In genomic region chr15:64536244-64536836, GRCh38 we compare ENCODE assay signal across 9 cellular contexts.
DNase-seq lines count a peak whose midpoint lies in the region; ATAC-seq, FAIRE-seq and TF ChIP-seq lines count a peak whose summit lies in the region.
"Had no signal": no experiment of that assay in that cellular context is flagged by ENCODE, and none has a peak within 500 bp of the region (broad histone marks: within the 10 kb centered on the region; RNA-seq: fewer than 3 reads in every experiment).

No MANE protein-coding gene starts in this region.

- no peaks in the 10 kb centered on the region for H3K4me1 ChIP-seq in tibial nerve

- H3K27me3 ChIP-seq in tibial nerve, result no peaks in the 10 kb centered on the region
- H3K27me3 ChIP-seq: heart right ventricle had no signal

- CTCF ChIA-PET in activated naive CD4-positive, alpha-beta T cell treated with anti-CD3 and anti-CD28 coated beads, Interleukin-2, amount 10 ng/mL, durations not matched to agents 7 days and 5 days (lab: Charles Lee), result interaction anchor here (0.6 to 1.0 kb wide), 3 partner anchors 22 to 115 kb away, joined by 3 to 6 read pairs (median 3); no protein-coding TSS in a partner anchor
- CTCF ChIA-PET in activated CD8-positive, alpha-beta T cell treated with anti-CD3 and anti-CD28 coated beads for 36 hours (lab: Charles Lee), result interaction anchor here (1.6 kb wide), 2 partner anchors 10 to 150 kb away, joined by 3 to 4 read pairs; no protein-coding TSS in a partner anchor

- TF ChIP-seq CTCF in activated CD8-positive, alpha-beta T cell treated with anti-CD3 and anti-CD28 coated beads for 36 hours (IDR thresholded peaks at IDR 0.05), result no peak
- TF ChIP-seq CTCF in tibial nerve (IDR thresholded peaks at IDR 0.05), result no peak

- no peak overlapping the region for H3K27ac ChIP-seq in tibial nerve
- H3K27ac ChIP-seq: heart right ventricle had no signal

- H3K9me3 ChIP-seq in tibial nerve, result no peaks in the 10 kb centered on the region
- H3K9me3 ChIP-seq: heart right ventricle had no signal

- H3K36me3 Mint-ChIP-seq in activated naive CD4-positive, alpha-beta T cell treated with anti-CD3 and anti-CD28 coated beads, Interleukin-2, amount 10 ng/mL, durations not matched to agents 7 days and 5 days, result peaks cover 18% of the 10 kb centered on the region
- peaks cover 22% of the 10 kb centered on the region for H3K36me3 Mint-ChIP-seq in activated CD8-positive, alpha-beta T cell treated with anti-CD3 and anti-CD28 coated beads for 36 hours (ENCODE audit: low read depth)

- H3K27me3 Mint-ChIP-seq in activated naive CD4-positive, alpha-beta T cell treated with anti-CD3 and anti-CD28 coated beads, Interleukin-2, amount 10 ng/mL, durations not matched to agents 7 days and 5 days, result no peaks in the 10 kb centered on the region
- H3K27me3 Mint-ChIP-seq in activated CD8-positive, alpha-beta T cell treated with anti-CD3 and anti-CD28 coated beads for 36 hours, result no peaks in the 10 kb centered on the region

- H3K36me3 ChIP-seq in tibial nerve, result no peaks in the 10 kb centered on the region
- H3K36me3 ChIP-seq: heart right ventricle had no signal

- POLR2A ChIA-PET in activated CD8-positive, alpha-beta T cell treated with anti-CD3 and anti-CD28 coated beads for 36 hours (lab: Charles Lee), result interaction anchor here (1.2 kb wide), 1 partner anchor 98 kb away, joined by 3 read pairs; no protein-coding TSS in a partner anchor

- WGBS in tibial nerve, 2 donors, result 82 to 83% methylated on average over 6 of the region's 6 CpGs

- no peak for TF ChIP-seq POLR2A in tibial nerve (IDR thresholded peaks at IDR 0.05)

- no peaks in the 10 kb centered on the region for H3K9me3 Mint-ChIP-seq in activated naive CD4-positive, alpha-beta T cell treated with anti-CD3 and anti-CD28 coated beads, Interleukin-2, amount 10 ng/mL, durations not matched to agents 7 days and 5 days
- H3K9me3 Mint-ChIP-seq in activated CD8-positive, alpha-beta T cell treated with anti-CD3 and anti-CD28 coated beads for 36 hours, result peaks cover 4% of the 10 kb centered on the region

- no peak for DNase-seq in activated naive CD4-positive, alpha-beta T cell treated with anti-CD3 and anti-CD28 coated beads, Interleukin-2, amount 10 ng/mL, durations not matched to agents 7 days and 5 days
- DNase-seq in activated naive CD4-positive, alpha-beta T cell treated with Interleukin-2 at 50 U/mL for 16 hours, result no peak
- DNase-seq in activated CD8-positive, alpha-beta T cell treated with anti-CD3 and anti-CD28 coated beads for 36 hours, result no peak
- DNase-seq in foreskin melanocyte, result peak; percentile 52
- peak; percentile 76 for DNase-seq in stromal cell of bone marrow (ENCODE audit: low read depth)
- no peak for DNase-seq in NCI-H526 (lab: John Stamatoyannopoulos, UW)
- no peak for DNase-seq in tibial nerve (ENCODE audit: low spot score in 2 of 2)
- no peak for DNase-seq in frontal cortex (ENCODE audit: low spot score in 2 of 2)
- DNase-seq: heart right ventricle had no signal

- peak overlapping the region; percentile 13 for H3K27ac Mint-ChIP-seq in activated naive CD4-positive, alpha-beta T cell treated with anti-CD3 and anti-CD28 coated beads, Interleukin-2, amount 10 ng/mL, durations not matched to agents 7 days and 5 days
- H3K27ac Mint-ChIP-seq in activated CD8-positive, alpha-beta T cell treated with anti-CD3 and anti-CD28 coated beads for 36 hours, result peak overlapping the region; percentile 69

- H3K4me1 Mint-ChIP-seq in activated naive CD4-positive, alpha-beta T cell treated with anti-CD3 and anti-CD28 coated beads, Interleukin-2, amount 10 ng/mL, durations not matched to agents 7 days and 5 days, result peaks cover 36% of the 10 kb centered on the region
- peaks cover 49% of the 10 kb centered on the region for H3K4me1 Mint-ChIP-seq in activated CD8-positive, alpha-beta T cell treated with anti-CD3 and anti-CD28 coated beads for 36 hours (ENCODE audit: low read depth)

- no peak overlapping the region for H3K4me3 Mint-ChIP-seq in activated naive CD4-positive, alpha-beta T cell treated with anti-CD3 and anti-CD28 coated beads, Interleukin-2, amount 10 ng/mL, durations not matched to agents 7 days and 5 days
- H3K4me3 Mint-ChIP-seq in activated CD8-positive, alpha-beta T cell treated with anti-CD3 and anti-CD28 coated beads for 36 hours, result no peak overlapping the region

- peak; percentile 38 for ATAC-seq in activated CD8-positive, alpha-beta T cell treated with anti-CD3 and anti-CD28 coated beads for 36 hours

- TF ChIP-seq EP300 in tibial nerve (IDR thresholded peaks at IDR 0.05), result no peak

- intact Hi-C loops in activated CD8-positive, alpha-beta T cell treated with anti-CD3 and anti-CD28 coated beads for 36 hours (cut with micrococcal nuclease), result no loop called here

- FAIRE-seq in frontal cortex (lab: Jason Lieb, UNC), result no peak

- no peak overlapping the region for H3K4me3 ChIP-seq in tibial nerve
- H3K4me3 ChIP-seq: heart right ventricle had no signal

Comparison
In these comparisons a context has a peak if more than half of its experiments do, and no peak if none do; other contexts are left out.
1. DNase-seq: peak in foreskin melanocyte (single experiment) and stromal cell of bone marrow (single experiment); none in activated naive CD4-positive, alpha-beta T cell treated with anti-CD3 and anti-CD28 coated beads, Interleukin-2, amount 10 ng/mL, durations not matched to agents 7 days and 5 days (single experiment), activated naive CD4-positive, alpha-beta T cell treated with Interleukin-2 at 50 U/mL for 16 hours (single experiment), activated CD8-positive, alpha-beta T cell treated with anti-CD3 and anti-CD28 coated beads for 36 hours (single experiment), NCI-H526 (0 of 2), tibial nerve (0 of 2) and frontal cortex (0 of 2).